Comparison of ENCODE assay signal across 8 cellular contexts in genomic region chr10:100912013-100912608, GRCh38. TPM values are rescaled to one million over a fixed set of nuclear protein-coding genes. Genes with fewer than 3 reads are reported as not detected.
DNase-seq lines count a peak whose midpoint lies in the region; ATAC-seq and TF ChIP-seq lines count a peak whose summit lies in the region.

No MANE protein-coding gene starts in this region.

- H3K36me3 ChIP-seq in CD4-positive, alpha-beta memory T cell (ENCODE audit: insufficient read depth, low read length), result peaks cover 6% of the 10 kb centered on the region
- H3K36me3 ChIP-seq in HUES64 (ENCODE audit: insufficient read depth, low read length) (peaks cover 15% of the 10 kb centered on the region), brain microvascular endothelial cell (replicated peaks) (no peaks in the 10 kb centered on the region), mesendoderm (ENCODE audit: control insufficient read depth, insufficient read depth, low read length) (no peaks in the 10 kb centered on the region)

- no peak for TF ChIP-seq CTCF in brain microvascular endothelial cell (IDR thresholded peaks at IDR 0.05; ENCODE audit: low read depth, low read length, missing control alignments)

- peak overlapping the region; percentile 73 for H3K4me2 ChIP-seq in mesendoderm (ENCODE audit: low read length)

- no peak overlapping the region for H4K5ac ChIP-seq in mesendoderm (ENCODE audit: low read length)

- peak overlapping the region; percentile 76 to 90 (median 86) for H3K27ac Mint-ChIP-seq in CD4-positive, alpha-beta memory T cell

- peak overlapping the region; percentile 35 to 100 (median 99) for H3K4me3 Mint-ChIP-seq in CD4-positive, alpha-beta memory T cell

- H3K79me1 ChIP-seq in mesendoderm (ENCODE audit: low read length), result no peaks in the 10 kb centered on the region

- no peak overlapping the region for H4K8ac ChIP-seq in mesendoderm (ENCODE audit: low read depth, low read length)

- WGBS in HUES64, result 29% methylated on average over 12 of the region's 12 CpGs
- no CpG with 5 or more reads among the region's 12 CpGs for WGBS in mesendoderm (ENCODE audit: extremely low coverage, insufficient coverage, low lambda C conversion rate)

- no peaks in the 10 kb centered on the region for H3K27me3 ChIP-seq in CD4-positive, alpha-beta memory T cell (ENCODE audit: insufficient read depth, low read length)
- no peaks in the 10 kb centered on the region for H3K27me3 ChIP-seq in HUES64 (ENCODE audit: insufficient read depth, low read length)
- H3K27me3 ChIP-seq in brain microvascular endothelial cell (replicated peaks), result no peaks in the 10 kb centered on the region
- no peaks in the 10 kb centered on the region for H3K27me3 ChIP-seq in mesendoderm (ENCODE audit: insufficient read depth, low read length, poor library complexity)

- H3K36me3 Mint-ChIP-seq in CD4-positive, alpha-beta memory T cell, result peaks cover 9 to 26% of the 10 kb centered on the region in 2 donors

- H2BK15ac ChIP-seq in mesendoderm (replicated peaks; ENCODE audit: low read depth), result no peak overlapping the region

- no peaks in the 10 kb centered on the region for H3K27me3 Mint-ChIP-seq in CD4-positive, alpha-beta memory T cell

- H3K4me3 ChIP-seq in CD4-positive, alpha-beta memory T cell (ENCODE audit: low read length in 2 of 2), result peak overlapping the region; percentile 52 to 70
- H3K4me3 ChIP-seq in HUES64 (ENCODE audit: low read length) (peak overlapping the region; percentile 91), brain microvascular endothelial cell (ENCODE audit: low read depth, low read length) (peak overlapping the region; percentile 50), mesendoderm (ENCODE audit: low read length) (peak overlapping the region; percentile 46)

- H2AK5ac ChIP-seq in mesendoderm (ENCODE audit: low read length), result no peak overlapping the region

- no peaks in the 10 kb centered on the region for H3K9me3 ChIP-seq in CD4-positive, alpha-beta memory T cell (ENCODE audit: control insufficient read depth in 1 of 2, low read length in 2 of 2)
- no peaks in the 10 kb centered on the region for H3K9me3 ChIP-seq in HUES64 (ENCODE audit: insufficient read depth, low read depth, low read length)

- POLR2A ChIA-PET in CD4-positive, alpha-beta memory T cell (lab: Charles Lee; ENCODE audit: partially characterized antibody), result interaction anchor here (0.8 to 2.7 kb wide), 10 partner anchors 11 to 376 kb away, joined by 3 to 13 read pairs (median 4); partner anchors contain the start of genes HIF1AN, MRPL43 and TWNK

- in situ Hi-C loops in brain microvascular endothelial cell (cut with HindIII; ENCODE audit: low pct_ligation_motif_present, low sequenced_read_pairs), result no loop called here

- H3K4me1 ChIP-seq in CD4-positive, alpha-beta memory T cell (ENCODE audit: insufficient read depth, low read length), result peaks cover 31% of the 10 kb centered on the region
- H3K4me1 ChIP-seq in HUES64 (ENCODE audit: insufficient read depth, low read length) (peaks cover 23% of the 10 kb centered on the region), mesendoderm (ENCODE audit: control insufficient read depth, low read depth, low read length) (peaks cover 6% of the 10 kb centered on the region)

- DNase-seq in CD4-positive, alpha-beta memory T cell, result no peak
- DNase-seq in brain microvascular endothelial cell (peak; percentile 29), mesendoderm (peak; percentile 17), SKM-1 treated with dmso at 0.1 percent for 144 hours (lab: John Stamatoyannopoulos, UW; ENCODE audit: unreplicated experiment) (no peak), GOT3 (lab: John Stamatoyannopoulos, UW) (no peak), MV-4-11 (lab: John Stamatoyannopoulos, UW) (no peak)

- H3K9ac ChIP-seq in HUES64 (ENCODE audit: low read depth, low read length), result peak overlapping the region; percentile 66
- peak overlapping the region; percentile 87 for H3K9ac ChIP-seq in mesendoderm (ENCODE audit: low read length)

- no peak for ATAC-seq in GM19328 (IDR thresholded peaks at IDR 0.05; ENCODE audit: unreplicated experiment)

- peak overlapping the region; percentile 82 for H3K27ac ChIP-seq in CD4-positive, alpha-beta memory T cell (ENCODE audit: low read depth, low read length)
- H3K27ac ChIP-seq in HUES64 (ENCODE audit: low read depth, low read length) (peak overlapping the region; percentile 69; the same call in 1 of the 2 replicates), brain microvascular endothelial cell (peak overlapping the region; percentile 79), mesendoderm (ENCODE audit: low read depth, low read length) (no peak overlapping the region)

- no peaks in the 10 kb centered on the region for H3K9me3 Mint-ChIP-seq in CD4-positive, alpha-beta memory T cell

- CTCF ChIA-PET in CD4-positive, alpha-beta memory T cell (lab: Charles Lee; ENCODE audit: partially characterized antibody), result interaction anchor here (1.0 to 1.4 kb wide), 3 partner anchors 58 to 155 kb away, joined by 3 read pairs; no protein-coding TSS in a partner anchor

- peaks cover 12% of the 10 kb centered on the region for H3K79me2 ChIP-seq in mesendoderm (ENCODE audit: control insufficient read depth, insufficient read depth, low read length)

- peak overlapping the region; percentile 89 for H3K56ac ChIP-seq in mesendoderm (ENCODE audit: low read length)

- peaks cover 29 to 58% (median 44%) of the 10 kb centered on the region in 4 donors for H3K4me1 Mint-ChIP-seq in CD4-positive, alpha-beta memory T cell

- intact Hi-C loops in CD4-positive, alpha-beta memory T cell (cut with micrococcal nuclease), result loop anchor here (2.0 to 10.0 kb wide), 6 partner anchors 75 to 377 kb away; partner anchors contain the start of genes HIF1AN, KAZALD1, LZTS2 and MRPL43

- peak overlapping the region; percentile 18 for H2BK120ac ChIP-seq in mesendoderm (ENCODE audit: low read depth, low read length)

- no peak overlapping the region for H2BK5ac ChIP-seq in mesendoderm (ENCODE audit: low read length)

- peak overlapping the region; percentile 86 for H3K4ac ChIP-seq in mesendoderm (ENCODE audit: low read depth, low read length)

- no peak overlapping the region for H3K23ac ChIP-seq in mesendoderm (ENCODE audit: low read length)

- H3K18ac ChIP-seq in mesendoderm (ENCODE audit: low read length), result no peak overlapping the region

RNA-seq across cellular contexts. Expression of gene SLF2, which starts 0.7 kb away (rescaled TPM):
- total RNA-seq in CD4-positive, alpha-beta memory T cell, result 10 to 100 TPM; 46.3 to 49.3 TPM
- polyA plus RNA-seq in CD4-positive, alpha-beta memory T cell, result 10 to 100 TPM in 1 of 2 donors, 1 to 10 TPM in 1; 5.9 to 18.3 TPM
- polyA plus RNA-seq in HUES64 (2013, experiment 1 of 2), result 17.1 TPM
- polyA plus RNA-seq in HUES64 (2013, experiment 2 of 2), result 14.6 TPM
- 12.0 TPM for polyA plus RNA-seq in mesendoderm (2013, experiment 1 of 2)
- 12.1 TPM for polyA plus RNA-seq in mesendoderm (2013, experiment 2 of 2)

RNA-seq across cellular contexts. Expression of gene SEMA4G, which starts 57.2 kb away (rescaled TPM):
- total RNA-seq in CD4-positive, alpha-beta memory T cell, result 1 to 10 TPM; 1.1 to 1.4 TPM
- under 1 TPM in 1 of 2 donors, not detected in 1; 0.26 TPM for polyA plus RNA-seq in CD4-positive, alpha-beta memory T cell
- polyA plus RNA-seq in HUES64 (2013, experiment 1 of 2), result 6.6 TPM
- 10.0 TPM for polyA plus RNA-seq in HUES64 (2013, experiment 2 of 2)
- 15.2 TPM for polyA plus RNA-seq in mesendoderm (2013, experiment 1 of 2)
- polyA plus RNA-seq in mesendoderm (2013, experiment 2 of 2), result 14.6 TPM

Comparison
In these comparisons a context has a peak if more than half of its experiments do, and no peak if none do; other contexts are left out.
1. DNase-seq: peak in brain microvascular endothelial cell (single experiment) and mesendoderm (single experiment); none in CD4-positive, alpha-beta memory T cell (0 of 5), SKM-1 treated with dmso at 0.1 percent for 144 hours (single experiment), GOT3 (single experiment) and MV-4-11 (single experiment).
2. Peak in every context shown above with its lines, with median percentiles within 50 percentile points of each other: H3K4me3 ChIP-seq.